1 cellular context compared by ENCODE assay signal in the genomic region with DNA sequence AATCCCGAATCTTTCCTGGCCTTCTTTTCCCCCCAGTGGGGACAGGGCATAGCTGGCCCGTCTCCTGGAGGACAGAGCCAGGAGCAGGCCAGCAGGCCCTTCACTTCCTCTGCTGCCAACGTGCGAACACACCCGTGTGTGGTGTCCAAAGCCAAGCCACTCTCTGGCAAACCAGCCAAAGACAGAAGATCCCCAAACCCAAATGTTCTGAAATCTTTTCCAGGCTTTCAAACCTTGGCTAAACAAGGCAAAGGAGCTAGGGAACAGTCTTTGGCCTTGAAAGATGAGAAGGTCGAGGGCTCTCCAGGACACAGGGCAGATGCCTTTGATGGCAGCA.
TF ChIP-seq lines count a peak whose summit lies in the region.

No MANE protein-coding gene starts in this region.

TF ChIP-seq in SK-N-SH, 30 proteins besides CTCF, POLR2A, EP300 and RAD21 (continued from another document):
- TF ChIP-seq, protein P1, sequence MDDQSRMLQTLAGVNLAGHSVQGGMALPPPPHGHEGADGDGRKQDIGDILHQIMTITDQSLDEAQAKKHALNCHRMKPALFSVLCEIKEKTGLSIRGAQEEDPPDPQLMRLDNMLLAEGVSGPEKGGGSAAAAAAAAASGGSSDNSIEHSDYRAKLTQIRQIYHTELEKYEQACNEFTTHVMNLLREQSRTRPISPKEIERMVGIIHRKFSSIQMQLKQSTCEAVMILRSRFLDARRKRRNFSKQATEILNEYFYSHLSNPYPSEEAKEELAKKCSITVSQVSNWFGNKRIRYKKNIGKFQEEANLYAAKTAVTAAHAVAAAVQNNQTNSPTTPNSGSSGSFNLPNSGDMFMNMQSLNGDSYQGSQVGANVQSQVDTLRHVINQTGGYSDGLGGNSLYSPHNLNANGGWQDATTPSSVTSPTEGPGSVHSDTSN (IDR thresholded peaks at IDR 0.05) = no peak
- TF ChIP-seq, protein P2, sequence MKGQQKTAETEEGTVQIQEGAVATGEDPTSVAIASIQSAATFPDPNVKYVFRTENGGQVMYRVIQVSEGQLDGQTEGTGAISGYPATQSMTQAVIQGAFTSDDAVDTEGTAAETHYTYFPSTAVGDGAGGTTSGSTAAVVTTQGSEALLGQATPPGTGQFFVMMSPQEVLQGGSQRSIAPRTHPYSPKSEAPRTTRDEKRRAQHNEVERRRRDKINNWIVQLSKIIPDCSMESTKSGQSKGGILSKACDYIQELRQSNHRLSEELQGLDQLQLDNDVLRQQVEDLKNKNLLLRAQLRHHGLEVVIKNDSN (IDR thresholded peaks at IDR 0.05; ENCODE audit: borderline replicate concordance, low read depth) = no peak
- TF ChIP-seq RFX5 (IDR thresholded peaks at IDR 0.05; ENCODE audit: low read length) (no peak), JUND (IDR thresholded peaks at IDR 0.05) (no peak), GATA2 (CRISPR knock-in tag; IDR thresholded peaks at IDR 0.05) (no peak), POLR2AphosphoS5 (IDR thresholded peaks at IDR 0.05; ENCODE audit: low read depth, low read length) (no peak), TAF1 (IDR thresholded peaks at IDR 0.05; ENCODE audit: borderline replicate concordance, low read depth, low read length) (no peak)
- TF ChIP-seq, protein P3, sequence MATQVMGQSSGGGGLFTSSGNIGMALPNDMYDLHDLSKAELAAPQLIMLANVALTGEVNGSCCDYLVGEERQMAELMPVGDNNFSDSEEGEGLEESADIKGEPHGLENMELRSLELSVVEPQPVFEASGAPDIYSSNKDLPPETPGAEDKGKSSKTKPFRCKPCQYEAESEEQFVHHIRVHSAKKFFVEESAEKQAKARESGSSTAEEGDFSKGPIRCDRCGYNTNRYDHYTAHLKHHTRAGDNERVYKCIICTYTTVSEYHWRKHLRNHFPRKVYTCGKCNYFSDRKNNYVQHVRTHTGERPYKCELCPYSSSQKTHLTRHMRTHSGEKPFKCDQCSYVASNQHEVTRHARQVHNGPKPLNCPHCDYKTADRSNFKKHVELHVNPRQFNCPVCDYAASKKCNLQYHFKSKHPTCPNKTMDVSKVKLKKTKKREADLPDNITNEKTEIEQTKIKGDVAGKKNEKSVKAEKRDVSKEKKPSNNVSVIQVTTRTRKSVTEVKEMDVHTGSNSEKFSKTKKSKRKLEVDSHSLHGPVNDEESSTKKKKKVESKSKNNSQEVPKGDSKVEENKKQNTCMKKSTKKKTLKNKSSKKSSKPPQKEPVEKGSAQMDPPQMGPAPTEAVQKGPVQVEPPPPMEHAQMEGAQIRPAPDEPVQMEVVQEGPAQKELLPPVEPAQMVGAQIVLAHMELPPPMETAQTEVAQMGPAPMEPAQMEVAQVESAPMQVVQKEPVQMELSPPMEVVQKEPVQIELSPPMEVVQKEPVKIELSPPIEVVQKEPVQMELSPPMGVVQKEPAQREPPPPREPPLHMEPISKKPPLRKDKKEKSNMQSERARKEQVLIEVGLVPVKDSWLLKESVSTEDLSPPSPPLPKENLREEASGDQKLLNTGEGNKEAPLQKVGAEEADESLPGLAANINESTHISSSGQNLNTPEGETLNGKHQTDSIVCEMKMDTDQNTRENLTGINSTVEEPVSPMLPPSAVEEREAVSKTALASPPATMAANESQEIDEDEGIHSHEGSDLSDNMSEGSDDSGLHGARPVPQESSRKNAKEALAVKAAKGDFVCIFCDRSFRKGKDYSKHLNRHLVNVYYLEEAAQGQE (IDR thresholded peaks at IDR 0.05; ENCODE audit: low read depth, low read length) = no peak
- TF ChIP-seq, protein P4, sequence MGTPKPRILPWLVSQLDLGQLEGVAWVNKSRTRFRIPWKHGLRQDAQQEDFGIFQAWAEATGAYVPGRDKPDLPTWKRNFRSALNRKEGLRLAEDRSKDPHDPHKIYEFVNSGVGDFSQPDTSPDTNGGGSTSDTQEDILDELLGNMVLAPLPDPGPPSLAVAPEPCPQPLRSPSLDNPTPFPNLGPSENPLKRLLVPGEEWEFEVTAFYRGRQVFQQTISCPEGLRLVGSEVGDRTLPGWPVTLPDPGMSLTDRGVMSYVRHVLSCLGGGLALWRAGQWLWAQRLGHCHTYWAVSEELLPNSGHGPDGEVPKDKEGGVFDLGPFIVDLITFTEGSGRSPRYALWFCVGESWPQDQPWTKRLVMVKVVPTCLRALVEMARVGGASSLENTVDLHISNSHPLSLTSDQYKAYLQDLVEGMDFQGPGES (IDR thresholded peaks at IDR 0.05; ENCODE audit: low read depth, low read length) = no peak
